7 cellular contexts compared by ENCODE assay signal in genomic region chr17:17971431-17972125, GRCh38. TPM values are rescaled to one million over a fixed set of nuclear protein-coding genes. Genes with fewer than 3 reads are reported as not detected.
DNase-seq lines count a peak whose midpoint lies in the region; ATAC-seq and TF ChIP-seq lines count a peak whose summit lies in the region.

No MANE protein-coding gene starts in this region.

- no peaks in the 10 kb centered on the region for H3K79me1 ChIP-seq in H9 (ENCODE audit: insufficient read depth, low read depth, low read length, poor library complexity, severe bottlenecking)

- no peak overlapping the region for H4K5ac ChIP-seq in H9 (ENCODE audit: insufficient read length, low read depth, low read length)

- H2AFZ ChIP-seq in H9 (ENCODE audit: low read length) = no peak overlapping the region

- no peak overlapping the region for H4K91ac ChIP-seq in H9 (ENCODE audit: insufficient read length, low read depth, low read length)

- H3K36me3 ChIP-seq in mucosa of stomach (ENCODE audit: control insufficient read depth, insufficient read depth, low read length) (no peaks in the 10 kb centered on the region), vagina (no peaks in the 10 kb centered on the region)

- no peak overlapping the region for H2AK5ac ChIP-seq in H9 (ENCODE audit: insufficient read length, low read length)

- H4K8ac ChIP-seq in H9 (replicated peaks; ENCODE audit: insufficient read length, low read depth, low read length) = no peak overlapping the region

- H3K36me3 Mint-ChIP-seq in H9 (ENCODE audit: insufficient read depth in 1 of 3, low read depth in 3 of 3) (no peaks in the 10 kb centered on the region), T-helper 17 cell (ENCODE audit: low read depth) (no peaks in the 10 kb centered on the region), endothelial cell (ENCODE audit: low read depth, unreplicated experiment) (no peaks in the 10 kb centered on the region)

- H3K27ac Mint-ChIP-seq in H9 = no peak overlapping the region
- peak overlapping the region; percentile 91 for H3K27ac Mint-ChIP-seq in T-helper 17 cell
- H3K27ac Mint-ChIP-seq in endothelial cell (ENCODE audit: unreplicated experiment) = peak overlapping the region; percentile 53

- H2BK120ac ChIP-seq in H9 (ENCODE audit: low read depth, low read length, poor library complexity, severe bottlenecking) = no peak overlapping the region

- no peak overlapping the region for H2BK5ac ChIP-seq in H9 (ENCODE audit: insufficient read length, low read length)

- DNase-seq in H9 = no peak
- peak in 1 of 3 donors; percentile 33 for DNase-seq in T-helper 17 cell
- DNase-seq in endothelial cell (ENCODE audit: low spot score) = no peak
- DNase-seq in vagina (ENCODE audit: extremely low spot score in 2 of 2) = peak in 1 of 2 donors; percentile 92
- DNase-seq in NCI-H1105 (lab: John Stamatoyannopoulos, UW) = no peak
- no peak for DNase-seq in NCI-H748 (lab: John Stamatoyannopoulos, UW; ENCODE audit: unreplicated experiment)

- ATAC-seq in T-helper 17 cell = no peak

- H3K27me3 ChIP-seq in H9 (ENCODE audit: insufficient read depth, low read length) (no peaks in the 10 kb centered on the region), mucosa of stomach (ENCODE audit: control insufficient read depth, insufficient read depth, low read length) (no peaks in the 10 kb centered on the region), vagina (no peaks in the 10 kb centered on the region)

- no peak overlapping the region for H2BK20ac ChIP-seq in H9 (ENCODE audit: low read depth, low read length, poor library complexity, severe bottlenecking)

- no peaks in the 10 kb centered on the region for H3K23me2 ChIP-seq in H9 (ENCODE audit: insufficient read length, low read depth, low read length, poor library complexity, severe bottlenecking)

- intact Hi-C loops in vagina (cut with DNase I) = no loop called here

- TF ChIP-seq CTCF in H9 (conservative IDR thresholded peaks at IDR 0.05) (no peak), endothelial cell (IDR thresholded peaks at IDR 0.05; ENCODE audit: unreplicated experiment) (no peak), vagina (IDR thresholded peaks at IDR 0.05) (no peak)

- no peaks in the 10 kb centered on the region for H3K9me3 ChIP-seq in H9 (ENCODE audit: control insufficient read depth, low read depth, low read length)
- H3K9me3 ChIP-seq in T-helper 17 cell (ENCODE audit: control insufficient read depth, low read length, poor library complexity, severe bottlenecking) = no peaks in the 10 kb centered on the region
- H3K9me3 ChIP-seq in mucosa of stomach (ENCODE audit: control insufficient read depth, low read length) = no peaks in the 10 kb centered on the region
- H3K9me3 ChIP-seq in vagina = no peaks in the 10 kb centered on the region

- H3K9ac ChIP-seq in H9 (ENCODE audit: extremely low read depth, insufficient read length, low read length) = no peak overlapping the region
- H3K9ac ChIP-seq in mucosa of stomach (ENCODE audit: low read length) = peak overlapping the region; percentile 86

- peak overlapping the region; percentile 14; the same call in 1 of the 2 replicates for H3K14ac ChIP-seq in H9 (ENCODE audit: insufficient read depth, low read length)

- H3K4me3 Mint-ChIP-seq in H9 = peak overlapping the region; percentile 65 to 78
- H3K4me3 Mint-ChIP-seq in T-helper 17 cell = peak overlapping the region; percentile 86
- H3K4me3 Mint-ChIP-seq in endothelial cell (ENCODE audit: unreplicated experiment) = peak overlapping the region; percentile 86

- H3K79me2 ChIP-seq in H9 (ENCODE audit: insufficient read depth, low read length) = no peaks in the 10 kb centered on the region

- H3K9me3 Mint-ChIP-seq in H9 (no peaks in the 10 kb centered on the region), endothelial cell (ENCODE audit: unreplicated experiment) (no peaks in the 10 kb centered on the region)

- no CpG with 5 or more reads among the region's 33 CpGs for WGBS in H9 (ENCODE audit: extremely low coverage, insufficient read length, low lambda C conversion rate)

- TF ChIP-seq POLR2A in vagina (IDR thresholded peaks at IDR 0.05) = no peak

- H3K4me1 ChIP-seq in H9 (ENCODE audit: insufficient read depth, low read length) (peaks cover 3% of the 10 kb centered on the region; the same call in 1 of the 2 replicates), mucosa of stomach (ENCODE audit: control insufficient read depth, insufficient read depth, low read length) (peaks cover 17% of the 10 kb centered on the region), vagina (peaks cover 60% of the 10 kb centered on the region)

- H3K56ac ChIP-seq in H9 (ENCODE audit: insufficient read length, low read depth, low read length) = no peak overlapping the region

- H3K18ac ChIP-seq in H9 (ENCODE audit: insufficient read length, low read depth, low read length) = no peak overlapping the region

- H3T11ph ChIP-seq in H9 (ENCODE audit: low read length) = no peak overlapping the region

- H3K27ac ChIP-seq in H9 (ENCODE audit: insufficient read length, low read depth, low read length) (no peak overlapping the region), vagina (peak overlapping the region; percentile 93)

- H2BK15ac ChIP-seq in H9 (ENCODE audit: low read depth, low read length) = no peak overlapping the region

- H3K4me1 Mint-ChIP-seq in H9 = peaks cover 4 to 9% of the 10 kb centered on the region in 2 experiments; a peak in 3 of 4 replicates
- H3K4me1 Mint-ChIP-seq in T-helper 17 cell = peaks cover 53% of the 10 kb centered on the region
- peaks cover 14% of the 10 kb centered on the region for H3K4me1 Mint-ChIP-seq in endothelial cell (ENCODE audit: unreplicated experiment)

- peak overlapping the region; percentile 68 for H3K4me3 ChIP-seq in mucosa of stomach (ENCODE audit: low read length)
- H3K4me3 ChIP-seq in vagina = peak overlapping the region; percentile 96 to 98

- no peaks in the 10 kb centered on the region; the same call in 1 of the 2 replicates for H3K27me3 Mint-ChIP-seq in H9 (ENCODE audit: low read depth)
- no peaks in the 10 kb centered on the region for H3K27me3 Mint-ChIP-seq in T-helper 17 cell
- peaks cover 8% of the 10 kb centered on the region for H3K27me3 Mint-ChIP-seq in endothelial cell (ENCODE audit: unreplicated experiment)

- no peak overlapping the region for H3K23ac ChIP-seq in H9 (ENCODE audit: insufficient read length, low read depth, low read length)

- peak overlapping the region; percentile 27 for H3K4me2 ChIP-seq in H9 (ENCODE audit: insufficient read depth, insufficient read length, low read length)

- H4K20me1 ChIP-seq in H9 (ENCODE audit: control insufficient read depth, insufficient read depth, insufficient read length) = no peaks in the 10 kb centered on the region

- no peak overlapping the region for H3K4ac ChIP-seq in H9 (ENCODE audit: low read depth, low read length)

- no peak overlapping the region for H2BK12ac ChIP-seq in H9 (ENCODE audit: insufficient read length, low read depth, low read length)

RNA-seq across cellular contexts. Expression of gene TOM1L2, which starts 0.6 kb away (rescaled TPM):
- total RNA-seq in H9 (2021) (4.6 and 5.1 TPM in 2 replicates), T-helper 17 cell (10 to 100 TPM; 42.2 to 44.2 TPM), endothelial cell (ENCODE audit: unreplicated experiment) (26.9 TPM), vagina (88.6 TPM)

RNA-seq across cellular contexts. Expression of gene DRC3, which starts 1.1 kb away (rescaled TPM):
- total RNA-seq in H9 (2021) (0.31 and 0.68 TPM in 2 replicates), T-helper 17 cell (not detected), endothelial cell (ENCODE audit: unreplicated experiment) (4.3 TPM), vagina (0.74 TPM)

Comparison
In these comparisons a context has a peak if more than half of its experiments do, and no peak if none do; other contexts are left out.
1. H3K27ac Mint-ChIP-seq: peak in T-helper 17 cell (single experiment) and endothelial cell (single experiment); none in H9 (0 of 3).
2. Peak in every context shown above with its lines, with median percentiles within 50 percentile points of each other: H3K4me3 Mint-ChIP-seq.